ENCODE assay signal across 9 cellular contexts in genomic region chr14:55128386-55129085, GRCh38. TPM values are rescaled to one million over a fixed set of nuclear protein-coding genes. Genes with fewer than 3 reads are reported as not detected.
DNase-seq lines count a peak whose midpoint lies in the region; ATAC-seq and TF ChIP-seq lines count a peak whose summit lies in the region.
"Had no signal": no experiment of that assay in that cellular context is flagged by ENCODE, and none has a peak within 500 bp of the region (broad histone marks: within the 10 kb centered on the region; RNA-seq: fewer than 3 reads in every experiment).

No MANE protein-coding gene starts in this region.

- peaks cover 59% of the 10 kb centered on the region for H3K4me1 ChIP-seq in PC-3 (ENCODE audit: insufficient read depth, low read length)

- H3K9me2 ChIP-seq in PC-3 (replicated peaks; ENCODE audit: low read length): no peaks in the 10 kb centered on the region

- H3K4me3 ChIP-seq in PC-3 (ENCODE audit: low read length): peak overlapping the region; percentile 73

- TF ChIP-seq CTCF in CD4-positive, alpha-beta T cell (IDR thresholded peaks at IDR 0.05): no peak
- no peak for TF ChIP-seq CTCF in PC-3 (conservative IDR thresholded peaks at IDR 0.05; ENCODE audit: low read depth, low read length)
- no peak for TF ChIP-seq CTCF in osteocyte (IDR thresholded peaks at IDR 0.05)

- intact Hi-C loops in CD4-positive, alpha-beta T cell (cut with DNase I, micrococcal nuclease): no loop called here
- intact Hi-C loops in PC-3 (cut with micrococcal nuclease): loop anchor here (1.0 kb wide), 1 partner anchor 39 kb away; no protein-coding TSS in a partner anchor

- POLR2A ChIA-PET in CD4-positive, alpha-beta T cell (lab: Charles Lee): interaction anchor here (1.9 kb wide), 1 partner anchor 25 kb away, joined by 11 read pairs; no protein-coding TSS in a partner anchor
- POLR2A ChIA-PET in PC-3 (lab: Charles Lee; ENCODE audit: unreplicated experiment) (interaction anchor here (0.6 to 2.4 kb wide), 3 partner anchors 26 to 1387 kb away, joined by 3 to 45 read pairs (median 5); no protein-coding TSS in a partner anchor), HEK293T (lab: Yijun Ruan, JAX) (no interaction called here)

- DNase-seq in CD4-positive, alpha-beta T cell: no peak
- DNase-seq in PC-3 (no peak), epithelial cell of prostate (ENCODE audit: low read depth, low spot score) (no peak), osteocyte (ENCODE audit: extremely low spot score, unreplicated experiment) (no peak), SKM-1 treated with dmso at 0.1 percent for 144 hours (lab: John Stamatoyannopoulos, UW; ENCODE audit: unreplicated experiment) (no peak), HEK293T (ENCODE audit: extremely low spot score) (no peak), HPDE6-E6E7 (ENCODE audit: extremely low spot score) (no peak)
- no peak for DNase-seq in stimulated activated CD4-positive, alpha-beta T cell treated with anti-CD3 and anti-CD28 coated beads, Interleukin-15, amount 100 ng/mL, for 24 hours
- DNase-seq: foreskin melanocyte had no signal

- H3K9me3 Mint-ChIP-seq in CD4-positive, alpha-beta T cell: no peaks in the 10 kb centered on the region
- H3K9me3 Mint-ChIP-seq in osteocyte (ENCODE audit: unreplicated experiment): no peaks in the 10 kb centered on the region

- peak overlapping the region; percentile 87 for H3K9ac ChIP-seq in PC-3 (ENCODE audit: low read length)

- peaks cover 15% of the 10 kb centered on the region for H3K4me1 Mint-ChIP-seq in CD4-positive, alpha-beta T cell (ENCODE audit: low read depth)
- H3K4me1 Mint-ChIP-seq in osteocyte (ENCODE audit: unreplicated experiment): peaks cover 36% of the 10 kb centered on the region

- H3F3A ChIP-seq in PC-3 (ENCODE audit: low read length, unreplicated experiment): peaks cover 10% of the 10 kb centered on the region

- BruUV-seq in PC-3 (replicated peaks; lab: Mats Ljungman, UMichigan): TSS peak; percentile 77

- peaks cover 9% of the 10 kb centered on the region for H3K36me3 ChIP-seq in PC-3 (ENCODE audit: low read depth, low read length)

- peaks cover 60% of the 10 kb centered on the region for H3K27me3 Mint-ChIP-seq in CD4-positive, alpha-beta T cell
- no peaks in the 10 kb centered on the region for H3K27me3 Mint-ChIP-seq in osteocyte (ENCODE audit: unreplicated experiment)

- H4K20me1 ChIP-seq in PC-3 (ENCODE audit: low read length): peaks cover 30% of the 10 kb centered on the region

- H3K9me3 ChIP-seq in CD4-positive, alpha-beta T cell (ENCODE audit: control insufficient read depth, low read length): no peaks in the 10 kb centered on the region
- H3K9me3 ChIP-seq in PC-3 (ENCODE audit: low read length): no peaks in the 10 kb centered on the region

- no peak for ATAC-seq in CD4-positive, alpha-beta T cell (ENCODE audit: poor library complexity)
- ATAC-seq in PC-3: no peak

- CTCF ChIA-PET in CD4-positive, alpha-beta T cell (lab: Charles Lee): interaction anchor here (1.0 to 2.2 kb wide), 2 partner anchors 11 to 77 kb away, joined by 3 to 6 read pairs; partner anchors contain the start of gene MAPK1IP1L
- CTCF ChIA-PET in PC-3 (lab: Charles Lee) (interaction anchor here (2.0 kb wide), 1 partner anchor 25 kb away, joined by 6 read pairs; no protein-coding TSS in a partner anchor), HEK293T (lab: Yijun Ruan, JAX) (interaction anchor here (0.9 kb wide), 1 partner anchor 15 kb away, joined by 4 read pairs; no protein-coding TSS in a partner anchor)

- H3K4me3 Mint-ChIP-seq in CD4-positive, alpha-beta T cell: peak overlapping the region; percentile 86
- peak overlapping the region; percentile 70 for H3K4me3 Mint-ChIP-seq in osteocyte (ENCODE audit: unreplicated experiment)

- H3K27ac Mint-ChIP-seq in CD4-positive, alpha-beta T cell: no peak overlapping the region
- no peak overlapping the region for H3K27ac Mint-ChIP-seq in osteocyte (ENCODE audit: unreplicated experiment)

- H3K27me3 ChIP-seq in CD4-positive, alpha-beta T cell (ENCODE audit: control insufficient read depth, insufficient read depth, low read length): peaks cover 16% of the 10 kb centered on the region
- no peaks in the 10 kb centered on the region for H3K27me3 ChIP-seq in PC-3 (ENCODE audit: low read length)

- H3K36me3 Mint-ChIP-seq in CD4-positive, alpha-beta T cell (ENCODE audit: low read depth): no peaks in the 10 kb centered on the region
- no peaks in the 10 kb centered on the region for H3K36me3 Mint-ChIP-seq in osteocyte (ENCODE audit: unreplicated experiment)

- peak overlapping the region; percentile 83 for H3K4me2 ChIP-seq in PC-3 (ENCODE audit: low read length)

- peak overlapping the region; percentile 77 for H2AFZ ChIP-seq in PC-3 (ENCODE audit: low read length)

- H3K27ac ChIP-seq in CD4-positive, alpha-beta T cell (ENCODE audit: low read depth, low read length): no peak overlapping the region
- H3K27ac ChIP-seq in PC-3 (ENCODE audit: low read length) (peak overlapping the region; percentile 82), epithelial cell of prostate (peak overlapping the region; percentile 72)

- H3K79me2 ChIP-seq in PC-3 (ENCODE audit: low read length): peaks cover 43% of the 10 kb centered on the region

TF ChIP-seq in HEK293T, 16 proteins besides CTCF, POLR2A, EP300 and RAD21:
- TF ChIP-seq LEF1 (IDR thresholded peaks at IDR 0.05; ENCODE audit: borderline replicate concordance): no peak
- no peak for TF ChIP-seq CTBP1 (IDR thresholded peaks at IDR 0.05; ENCODE audit: borderline replicate concordance)
- no peak for TF ChIP-seq ARNT (IDR thresholded peaks at IDR 0.05)
- no peak for TF ChIP-seq HDGF (IDR thresholded peaks at IDR 0.05; ENCODE audit: borderline replicate concordance)
- TF ChIP-seq BHLHE40 (IDR thresholded peaks at IDR 0.05; ENCODE audit: borderline replicate concordance): no peak
- TF ChIP-seq SP1 (IDR thresholded peaks at IDR 0.05): no peak
- TF ChIP-seq PKNOX1 (IDR thresholded peaks at IDR 0.05): no peak
- TF ChIP-seq TARDBP (IDR thresholded peaks at IDR 0.05): no peak
- no peak for TF ChIP-seq L3MBTL2 (conservative IDR thresholded peaks at IDR 0.05)
TF ChIP-seq in HEK293T: peak in this region for 0.

RNA-seq across cellular contexts. Expression of gene LGALS3, which starts 0.5 kb away (rescaled TPM):
- 10 to 100 TPM; 11.7 to 12.1 TPM for total RNA-seq in CD4-positive, alpha-beta T cell
- total RNA-seq in PC-3 (2014; rRNA removed): 317 and 333 TPM in 2 replicates
- total RNA-seq in osteocyte: 90.8 and 91.0 TPM in 2 replicates
